Comparison of ENCODE assay signal across 31 cellular contexts in the genomic region with DNA sequence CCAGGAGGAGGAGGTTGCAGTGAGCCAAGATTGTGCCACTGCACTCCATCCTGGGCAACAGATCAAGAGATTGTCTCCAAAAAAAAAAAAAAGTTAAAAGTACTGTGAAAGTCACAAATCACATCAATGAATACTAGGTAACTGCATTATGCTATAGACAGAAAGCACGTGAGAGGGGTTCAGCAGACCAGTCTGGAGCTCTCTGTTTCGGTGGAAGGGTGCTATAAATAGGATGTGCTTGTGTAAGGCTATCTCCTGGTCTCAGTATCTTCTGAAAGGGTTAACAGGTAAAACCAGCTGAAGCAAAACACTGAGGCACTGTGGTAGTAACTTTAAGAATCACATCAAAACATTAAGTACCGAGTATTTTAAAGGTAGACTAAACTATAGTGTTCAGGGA.
"Had no signal": no experiment of that assay in that cellular context is flagged by ENCODE, and none has a peak within 500 bp of the region (broad histone marks: within the 10 kb centered on the region; RNA-seq: fewer than 3 reads in every experiment).

No MANE protein-coding gene starts in this region.

- H3K27ac ChIP-seq: brain microvascular endothelial cell, Peyer's patch, VCaP had no signal

- H3K27me3 ChIP-seq: brain microvascular endothelial cell, Peyer's patch had no signal

- H3K27ac Mint-ChIP-seq: activated B cell treated with CpG ODN at 0.5 μM for 24 hours; activated naive CD8-positive, alpha-beta T cell treated with anti-CD3 and anti-CD28 coated beads for 36 hours had no signal

- H3K9me3 ChIP-seq: Peyer's patch had no signal

- H3K9me3 Mint-ChIP-seq: activated B cell treated with CpG ODN at 0.5 μM for 24 hours; activated CD4-positive, alpha-beta memory T cell treated with anti-CD3 and anti-CD28 coated beads for 36 hours; activated naive CD8-positive, alpha-beta T cell treated with anti-CD3 and anti-CD28 coated beads for 36 hours; activated T-helper 17 cell treated with anti-CD3 and anti-CD28 coated beads, Interleukin-2, amount 50 U/mL, for 72 hours; central memory CD8-positive, alpha-beta T cell had no signal

- H3K4me1 ChIP-seq: Peyer's patch had no signal

- ATAC-seq: PC-3 had no signal

- DNase-seq: activated B cell treated with CpG ODN at 0.5 μM for 24 hours; activated CD4-positive, alpha-beta T cell treated with anti-CD3 and anti-CD28 coated beads for 4 hours; activated CD4-positive, alpha-beta T cell treated with anti-CD3 and anti-CD28 coated beads, Interleukin-2, amount 50 U/mL, for 1 hour; activated CD4-positive, CD25-positive, alpha-beta regulatory T cell treated with anti-CD3 and anti-CD28 coated beads, Interleukin-2, amount 50 U/mL, for 72 hours; activated effector memory CD4-positive, alpha-beta T cell treated with anti-CD3 and anti-CD28 coated beads, Interleukin-2, amount 50 U/mL, for 16 hours; activated naive CD4-positive, alpha-beta T cell; activated naive CD4-positive, alpha-beta T cell treated with anti-CD3 and anti-CD28 coated beads, Interleukin-2, amount 50 U/mL, for 16 hours; activated naive CD8-positive, alpha-beta T cell treated with anti-CD3 and anti-CD28 coated beads for 36 hours; activated T-cell treated with anti-CD3 and anti-CD28 coated beads, Interleukin-2, amount 50 U/mL, for 48 hours; amniotic stem cell; aorta; brain microvascular endothelial cell; NCI-H1105; NCI-H1417 treated with DMSO at 0.1 percent for 48 hours; NCI-H187 treated with DMSO at 0.1 percent for 48 hours; NCI-H2081; NCI-H226; NCI-H446 treated with DMSO at 0.1 percent for 48 hours; NCI-H524; NCI-H69; NCI-H82; PC-3; Peyer's patch; RPMI8226; SIG-M5; SW 1271; T-helper 9 cell had no signal

- H3K4me3 Mint-ChIP-seq: activated B cell treated with CpG ODN at 0.5 μM for 24 hours; activated CD4-positive, alpha-beta memory T cell treated with anti-CD3 and anti-CD28 coated beads for 36 hours; activated naive CD8-positive, alpha-beta T cell treated with anti-CD3 and anti-CD28 coated beads for 36 hours; activated T-helper 17 cell treated with anti-CD3 and anti-CD28 coated beads, Interleukin-2, amount 50 U/mL, for 72 hours; central memory CD8-positive, alpha-beta T cell had no signal

- H3K4me3 ChIP-seq: Peyer's patch had no signal

- H3K4me1 Mint-ChIP-seq: activated naive CD8-positive, alpha-beta T cell treated with anti-CD3 and anti-CD28 coated beads for 36 hours; central memory CD8-positive, alpha-beta T cell had no signal

- H3K27me3 Mint-ChIP-seq: activated B cell treated with CpG ODN at 0.5 μM for 24 hours; activated CD4-positive, alpha-beta memory T cell treated with anti-CD3 and anti-CD28 coated beads for 36 hours; activated naive CD8-positive, alpha-beta T cell treated with anti-CD3 and anti-CD28 coated beads for 36 hours; activated T-helper 17 cell treated with anti-CD3 and anti-CD28 coated beads, Interleukin-2, amount 50 U/mL, for 72 hours; central memory CD8-positive, alpha-beta T cell had no signal
